Comparison of ENCODE assay signal across 8 cellular contexts in the genomic region with DNA sequence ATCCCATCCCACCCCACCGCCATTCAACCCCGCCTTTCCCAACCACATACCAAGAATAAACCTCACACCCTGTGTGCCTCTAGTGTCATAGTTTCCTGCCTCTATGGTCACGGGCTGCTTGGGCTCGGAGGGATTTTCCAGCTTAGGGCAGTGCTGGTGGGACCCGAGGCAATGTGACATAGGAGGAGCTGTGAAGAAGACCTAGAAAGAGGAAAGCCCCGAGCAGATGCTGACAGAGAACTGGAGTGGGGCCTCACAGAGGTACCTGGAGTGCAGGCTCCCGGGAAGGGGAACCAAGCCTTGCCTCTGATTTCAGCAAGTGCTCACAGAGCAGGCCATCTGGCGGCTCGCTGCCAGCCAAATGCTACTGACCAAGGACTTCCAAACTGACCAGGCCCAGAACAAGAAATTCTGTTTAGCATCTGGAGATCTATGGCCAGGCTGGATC. TPM values are rescaled to one million over a fixed set of nuclear protein-coding genes. Genes with fewer than 3 reads are reported as not detected.
DNase-seq lines count a peak whose midpoint lies in the region; ATAC-seq and TF ChIP-seq lines count a peak whose summit lies in the region.

No MANE protein-coding gene starts in this region.

- H3K9me2 ChIP-seq in hepatocyte (replicated peaks; ENCODE audit: insufficient read depth) = no peaks in the 10 kb centered on the region

- intact Hi-C loops in activated B cell treated with CpG ODN at 0.5 μM for 24 hours (cut with micrococcal nuclease) = loop anchor here (1.0 kb wide), 1 partner anchor 22 kb away; no protein-coding TSS in a partner anchor

- H3K79me2 ChIP-seq in hepatocyte = no peaks in the 10 kb centered on the region

- TF ChIP-seq CTCF in activated B cell treated with CpG ODN at 0.5 μM for 24 hours (IDR thresholded peaks at IDR 0.05) (no peak), hepatocyte (IDR thresholded peaks at IDR 0.05; ENCODE audit: poor library complexity) (no peak), type B pancreatic cell (conservative IDR thresholded peaks at IDR 0.05) (no peak)

- no peaks in the 10 kb centered on the region for H3K36me3 ChIP-seq in hepatocyte (replicated peaks; ENCODE audit: insufficient read depth, low read depth)

- peaks cover 67% of the 10 kb centered on the region for H3K4me1 Mint-ChIP-seq in activated B cell treated with CpG ODN at 0.5 μM for 24 hours
- peaks cover 69% of the 10 kb centered on the region for H3K4me1 Mint-ChIP-seq in stimulated activated effector memory CD8-positive, alpha-beta T cell treated with anti-CD3 and anti-CD28 coated beads, Interleukin-12 subunit alpha, Interleukin-12 subunit beta, amount 100 ng/mL, for 72 hours
- H3K4me1 Mint-ChIP-seq in type B pancreatic cell (ENCODE audit: unreplicated experiment) = peaks cover 20% of the 10 kb centered on the region

- H3K9me3 ChIP-seq in hepatocyte (ENCODE audit: low read depth) = no peaks in the 10 kb centered on the region

- no peaks in the 10 kb centered on the region for H3K27me3 ChIP-seq in hepatocyte

- H3K36me3 Mint-ChIP-seq in activated B cell treated with CpG ODN at 0.5 μM for 24 hours (ENCODE audit: low read depth) (no peaks in the 10 kb centered on the region), type B pancreatic cell (no peaks in the 10 kb centered on the region)
- H3K36me3 Mint-ChIP-seq in stimulated activated effector memory CD8-positive, alpha-beta T cell treated with anti-CD3 and anti-CD28 coated beads, Interleukin-12 subunit alpha, Interleukin-12 subunit beta, amount 100 ng/mL, for 72 hours = peaks cover 42% of the 10 kb centered on the region

- no peak overlapping the region for H3K27ac ChIP-seq in hepatocyte

- H3K27ac Mint-ChIP-seq in activated B cell treated with CpG ODN at 0.5 μM for 24 hours (peak overlapping the region; percentile 84), type B pancreatic cell (no peak overlapping the region)
- H3K27ac Mint-ChIP-seq in stimulated activated effector memory CD8-positive, alpha-beta T cell treated with anti-CD3 and anti-CD28 coated beads, Interleukin-12 subunit alpha, Interleukin-12 subunit beta, amount 100 ng/mL, for 72 hours = peak overlapping the region; percentile 98

- H3K4me3 ChIP-seq in hepatocyte = no peak overlapping the region

- peak overlapping the region; percentile 62 for H3K4me3 Mint-ChIP-seq in activated B cell treated with CpG ODN at 0.5 μM for 24 hours
- peak overlapping the region; percentile 69 for H3K4me3 Mint-ChIP-seq in stimulated activated effector memory CD8-positive, alpha-beta T cell treated with anti-CD3 and anti-CD28 coated beads, Interleukin-12 subunit alpha, Interleukin-12 subunit beta, amount 100 ng/mL, for 72 hours
- H3K4me3 Mint-ChIP-seq in type B pancreatic cell = no peak overlapping the region

- CTCF ChIA-PET in activated B cell treated with CpG ODN at 0.5 μM for 24 hours (lab: Charles Lee) = interaction anchor here (2.7 kb wide), 1 partner anchor 22 kb away, joined by 11 read pairs; no protein-coding TSS in a partner anchor

- DNase-seq in activated B cell treated with CpG ODN at 0.5 μM for 24 hours (peak; percentile 58), germinal center (ENCODE audit: low spot score) (peak; percentile 36), hepatocyte (ENCODE audit: low spot score) (no peak), type B pancreatic cell (ENCODE audit: extremely low spot score, unreplicated experiment) (no peak), amniotic stem cell (lab: John Stamatoyannopoulos, UW) (no peak)
- DNase-seq in stimulated activated effector memory CD8-positive, alpha-beta T cell treated with anti-CD3 and anti-CD28 coated beads, Interleukin-12 subunit alpha, Interleukin-12 subunit beta, amount 100 ng/mL, for 72 hours (ENCODE audit: low spot score in 2 of 2) = peak; percentile 59 to 94

- no peaks in the 10 kb centered on the region for H3K9me3 Mint-ChIP-seq in activated B cell treated with CpG ODN at 0.5 μM for 24 hours
- no peaks in the 10 kb centered on the region for H3K9me3 Mint-ChIP-seq in stimulated activated effector memory CD8-positive, alpha-beta T cell treated with anti-CD3 and anti-CD28 coated beads, Interleukin-12 subunit alpha, Interleukin-12 subunit beta, amount 100 ng/mL, for 72 hours
- no peaks in the 10 kb centered on the region for H3K9me3 Mint-ChIP-seq in type B pancreatic cell

- H2AFZ ChIP-seq in hepatocyte = no peak overlapping the region

- no peak overlapping the region for H3K4me2 ChIP-seq in hepatocyte

- POLR2A ChIA-PET in activated B cell treated with CpG ODN at 0.5 μM for 24 hours (lab: Charles Lee) = interaction anchor here (0.5 to 4.3 kb wide), 7 partner anchors 10 to 230 kb away, joined by 3 to 80 read pairs (median 4); a partner anchor contains a TSS

- 76% methylated on average over 9 of the region's 9 CpGs for WGBS in hepatocyte (ENCODE audit: low lambda C conversion rate, missing lambda C conversion rate)

- no peaks in the 10 kb centered on the region for H3K27me3 Mint-ChIP-seq in activated B cell treated with CpG ODN at 0.5 μM for 24 hours
- peaks cover 9% of the 10 kb centered on the region for H3K27me3 Mint-ChIP-seq in type B pancreatic cell

- no peaks in the 10 kb centered on the region for H4K20me1 ChIP-seq in hepatocyte (ENCODE audit: insufficient read depth, poor library complexity, severe bottlenecking)

- ATAC-seq in GM18868 (IDR thresholded peaks at IDR 0.05; ENCODE audit: unreplicated experiment) = peak; percentile 79
- peak; percentile 83 for ATAC-seq in HG02870 (IDR thresholded peaks at IDR 0.05; ENCODE audit: unreplicated experiment)
- ATAC-seq in activated B cell treated with CpG ODN at 0.5 μM for 24 hours (ENCODE audit: low read depth) = peak; percentile 62
- ATAC-seq in stimulated activated effector memory CD8-positive, alpha-beta T cell treated with anti-CD3 and anti-CD28 coated beads, Interleukin-12 subunit alpha, Interleukin-12 subunit beta, amount 100 ng/mL, for 72 hours = peak; percentile 82

- H3K4me1 ChIP-seq in hepatocyte (ENCODE audit: insufficient read depth) = no peaks in the 10 kb centered on the region

RNA-seq across cellular contexts. Expression of a gene that starts 27.5 kb away (rescaled TPM):
- total RNA-seq in activated B cell treated with CpG ODN at 0.5 μM for 24 hours = 41.5 and 43.9 TPM in 2 replicates
- 67.1 and 71.6 TPM in 2 replicates for total RNA-seq in hepatocyte
- 116 and 140 TPM in 2 replicates for polyA plus RNA-seq in hepatocyte
- total RNA-seq in type B pancreatic cell (ENCODE audit: low replicate concordance) = 13.6 and 40.5 TPM in 2 replicates

Comparison
In these comparisons a context has a peak if more than half of its experiments do, and no peak if none do; other contexts are left out.
1. DNase-seq: peak in activated B cell treated with CpG ODN at 0.5 μM for 24 hours (single experiment), germinal center (single experiment) and stimulated activated effector memory CD8-positive, alpha-beta T cell treated with anti-CD3 and anti-CD28 coated beads, Interleukin-12 subunit alpha, Interleukin-12 subunit beta, amount 100 ng/mL, for 72 hours (2 of 2); none in hepatocyte (single experiment), type B pancreatic cell (single experiment) and amniotic stem cell (single experiment).
2. Peak in every context shown above with its lines, with median percentiles within 50 percentile points of each other: ATAC-seq.